ENCODE assay signal across 1 cellular context in genomic region chr20:39661833-39662232, GRCh38.
TF ChIP-seq lines count a peak whose summit lies in the region.

No MANE protein-coding gene starts in this region.

TF ChIP-seq in HepG2, 621 proteins besides CTCF, POLR2A, EP300 and RAD21 (continued from another document):
- no peak for TF ChIP-seq IKZF5 (CRISPR knock-in tag; IDR thresholded peaks at IDR 0.05)
- no peak for TF ChIP-seq ZNF280B (CRISPR knock-in tag; IDR thresholded peaks at IDR 0.05; ENCODE audit: borderline replicate concordance)
- TF ChIP-seq ZNF552 (CRISPR knock-in tag; IDR thresholded peaks at IDR 0.05; ENCODE audit: borderline replicate concordance), result no peak
- no peak for TF ChIP-seq RFX3 (CRISPR knock-in tag; IDR thresholded peaks at IDR 0.05)
- TF ChIP-seq PATZ1 (CRISPR knock-in tag; IDR thresholded peaks at IDR 0.05), result no peak
- TF ChIP-seq SRY (CRISPR knock-in tag; IDR thresholded peaks at IDR 0.05), result no peak
- no peak for TF ChIP-seq DMAP1 (CRISPR knock-in tag; IDR thresholded peaks at IDR 0.05)
- no peak for TF ChIP-seq SMAD1 (CRISPR knock-in tag; IDR thresholded peaks at IDR 0.05; ENCODE audit: borderline replicate concordance, low read depth)
- TF ChIP-seq PBX2 (CRISPR knock-in tag; IDR thresholded peaks at IDR 0.05), result no peak
- TF ChIP-seq THAP8 (CRISPR knock-in tag; IDR thresholded peaks at IDR 0.05; ENCODE audit: borderline replicate concordance), result no peak
- no peak for TF ChIP-seq PAX8 (CRISPR knock-in tag; IDR thresholded peaks at IDR 0.05; ENCODE audit: borderline replicate concordance)
- TF ChIP-seq ZNF484 (CRISPR knock-in tag; IDR thresholded peaks at IDR 0.05; ENCODE audit: borderline replicate concordance, low read depth), result no peak
- no peak for TF ChIP-seq ZGPAT (CRISPR knock-in tag; IDR thresholded peaks at IDR 0.05)
- no peak for TF ChIP-seq ZBTB2 (CRISPR knock-in tag; IDR thresholded peaks at IDR 0.05; ENCODE audit: low read depth)
- no peak for TF ChIP-seq JUND (CRISPR knock-in tag; IDR thresholded peaks at IDR 0.05)
- no peak for TF ChIP-seq E2F2 (CRISPR knock-in tag; IDR thresholded peaks at IDR 0.05; ENCODE audit: borderline replicate concordance)
- TF ChIP-seq PREB (CRISPR knock-in tag; IDR thresholded peaks at IDR 0.05), result no peak
- TF ChIP-seq ATM (IDR thresholded peaks at IDR 0.05; ENCODE audit: borderline replicate concordance), result no peak
- TF ChIP-seq THAP11 (CRISPR knock-in tag; IDR thresholded peaks at IDR 0.05), result no peak
- TF ChIP-seq MAFK (conservative IDR thresholded peaks at IDR 0.05 in 1 of 2, IDR thresholded peaks at IDR 0.05 in 1 of 2; ENCODE audit: low read length in 2 of 2), result peak; percentile 70 to 85
- no peak for TF ChIP-seq ZNF510 (CRISPR knock-in tag; IDR thresholded peaks at IDR 0.05; ENCODE audit: low read depth)
- no peak for TF ChIP-seq ZMAT5 (CRISPR knock-in tag; IDR thresholded peaks at IDR 0.05; ENCODE audit: borderline replicate concordance, low read depth)
- peak; percentile 94 for TF ChIP-seq NFE2L2 (IDR thresholded peaks at IDR 0.05; ENCODE audit: low read length)
- peak; percentile 70 for TF ChIP-seq MAFF (IDR thresholded peaks at IDR 0.05; ENCODE audit: low read depth, low read length)
- no peak for TF ChIP-seq ZNF513 (CRISPR knock-in tag; conservative IDR thresholded peaks at IDR 0.05)
